8 cellular contexts compared by ENCODE assay signal in the genomic region with DNA sequence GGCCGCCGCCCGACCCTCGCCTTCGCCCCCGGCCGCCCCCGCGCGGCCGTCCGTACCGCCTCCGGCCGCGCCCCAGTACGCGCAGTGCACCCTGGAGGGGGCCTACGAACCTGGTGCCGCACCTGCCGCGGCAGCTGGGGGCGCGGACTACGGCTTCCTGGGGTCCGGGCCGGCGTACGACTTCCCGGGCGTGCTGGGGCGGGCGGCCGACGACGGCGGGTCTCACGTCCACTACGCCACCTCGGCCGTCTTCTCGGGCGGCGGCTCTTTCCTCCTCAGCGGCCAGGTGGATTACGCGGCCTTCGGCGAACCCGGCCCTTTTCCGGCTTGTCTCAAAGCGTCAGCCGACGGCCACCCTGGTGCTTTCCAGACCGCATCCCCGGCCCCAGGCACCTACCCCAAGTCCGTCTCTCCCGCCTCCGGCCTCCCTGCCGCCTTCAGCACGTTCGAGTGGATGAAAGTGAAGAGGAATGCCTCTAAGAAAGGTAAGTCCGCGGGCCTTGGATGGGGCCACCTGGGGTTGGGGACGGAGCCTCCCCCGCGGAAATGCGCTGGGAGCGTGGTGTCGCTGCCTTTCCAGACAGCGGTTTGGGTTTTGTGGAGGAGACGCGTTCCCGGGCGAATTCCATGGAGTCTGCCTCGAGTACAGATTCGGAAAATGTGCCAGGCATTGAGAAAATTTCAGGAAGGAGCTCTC. TPM values are rescaled to one million over a fixed set of nuclear protein-coding genes. Genes with fewer than 3 reads are reported as not detected.
DNase-seq lines count a peak whose midpoint lies in the region; ATAC-seq and TF ChIP-seq lines count a peak whose summit lies in the region.
"Had no signal": no experiment of that assay in that cellular context is flagged by ENCODE, and none has a peak within 500 bp of the region (broad histone marks: within the 10 kb centered on the region; RNA-seq: fewer than 3 reads in every experiment).

No MANE protein-coding gene starts in this region.

- H4K20me1 ChIP-seq in H9 (ENCODE audit: control insufficient read depth, insufficient read depth, insufficient read length) = no peaks in the 10 kb centered on the region

- H2BK5ac ChIP-seq in H9 (ENCODE audit: insufficient read length, low read length) = no peak overlapping the region

- H3K27me3 ChIP-seq in H9 (ENCODE audit: insufficient read depth, low read length) (peaks cover 76% of the 10 kb centered on the region), iPS DF 6.9 (ENCODE audit: control insufficient read depth, insufficient read depth, low read length) (peaks cover 64% of the 10 kb centered on the region)

- H3K23me2 ChIP-seq in H9 (ENCODE audit: insufficient read length, low read depth, low read length, poor library complexity, severe bottlenecking) = peaks cover 2% of the 10 kb centered on the region

- H3K27ac Mint-ChIP-seq in H9 (no peak overlapping the region), WTC11 (no peak overlapping the region)

- H2AFZ ChIP-seq in H9 (ENCODE audit: low read length) = no peak overlapping the region

- H3K27me3 Mint-ChIP-seq in H9 (ENCODE audit: low read depth) (peaks cover 98% of the 10 kb centered on the region), WTC11 (ENCODE audit: low read depth) (peaks cover 98% of the 10 kb centered on the region)

- H3K14ac ChIP-seq in H9 (ENCODE audit: insufficient read depth, low read length) = no peak overlapping the region

- H3K79me1 ChIP-seq in H9 (ENCODE audit: insufficient read depth, low read depth, low read length, poor library complexity, severe bottlenecking) = no peaks in the 10 kb centered on the region

- no peak overlapping the region for H4K91ac ChIP-seq in H9 (ENCODE audit: insufficient read length, low read depth, low read length)

- POLR2A ChIA-PET in WTC11 (lab: Charles Lee) = no interaction called here

- CTCF ChIA-PET in WTC11 (lab: Charles Lee) = interaction anchor here (0.9 to 2.0 kb wide), 4 partner anchors 11 to 365 kb away, joined by 3 to 14 read pairs (median 4); no protein-coding TSS in a partner anchor

- peaks cover 3% of the 10 kb centered on the region for H3K4me1 ChIP-seq in H9 (ENCODE audit: insufficient read depth, low read length)
- H3K4me1 ChIP-seq in iPS DF 6.9 (ENCODE audit: control insufficient read depth, insufficient read depth, low read length) = no peaks in the 10 kb centered on the region; the same call in 1 of the 2 replicates

- no peak overlapping the region for H3K18ac ChIP-seq in H9 (ENCODE audit: insufficient read length, low read depth, low read length)

- no peak for TF ChIP-seq CTCF in H9 (conservative IDR thresholded peaks at IDR 0.05)
- no peak for TF ChIP-seq CTCF in WTC11 (IDR thresholded peaks at IDR 0.05)

- DNase-seq in H9 (peak; percentile 54), WTC11 (ENCODE audit: low spot score) (peak; percentile 59), iPS DF 6.9 (ENCODE audit: low read depth, low spot score) (no peak), skeletal muscle cell (ENCODE audit: low read depth) (no peak), NCI-H1694 (lab: John Stamatoyannopoulos, UW) (no peak), H4 (ENCODE audit: low spot score) (no peak)

- no peaks in the 10 kb centered on the region for H3K36me3 Mint-ChIP-seq in H9 (ENCODE audit: insufficient read depth in 1 of 3, low read depth in 3 of 3)
- H3K36me3 Mint-ChIP-seq in WTC11 = no peaks in the 10 kb centered on the region

- no peak overlapping the region for H3K9ac ChIP-seq in H9 (ENCODE audit: extremely low read depth, insufficient read length, low read length)

- H3K9me3 ChIP-seq in H9 (ENCODE audit: control insufficient read depth, low read depth, low read length) (no peaks in the 10 kb centered on the region), iPS DF 6.9 (ENCODE audit: control insufficient read depth, insufficient read depth, low read length) (no peaks in the 10 kb centered on the region)

- H3K4me3 ChIP-seq in iPS DF 6.9 (ENCODE audit: low read length) (peak overlapping the region; percentile 8; the same call in 1 of the 2 replicates), skeletal muscle cell (ENCODE audit: low read depth, low read length) (peak overlapping the region; percentile 56)

- H3K4me3 Mint-ChIP-seq in H9 (peak overlapping the region; percentile 34 to 68), WTC11 (peak overlapping the region; percentile 55)

- H4K5ac ChIP-seq in H9 (ENCODE audit: insufficient read length, low read depth, low read length) = no peak overlapping the region

- peak; percentile 13 for ATAC-seq in WTC11
- ATAC-seq in GM18868 (IDR thresholded peaks at IDR 0.05; ENCODE audit: unreplicated experiment) = no peak

- no peak overlapping the region for H2AK5ac ChIP-seq in H9 (ENCODE audit: insufficient read length, low read length)

- H3T11ph ChIP-seq in H9 (ENCODE audit: low read length) = no peak overlapping the region

- H3K4ac ChIP-seq in H9 (ENCODE audit: low read depth, low read length) = no peak overlapping the region

- H3K56ac ChIP-seq in H9 (ENCODE audit: insufficient read length, low read depth, low read length) = no peak overlapping the region

- H2BK120ac ChIP-seq in H9 (ENCODE audit: low read depth, low read length, poor library complexity, severe bottlenecking) = no peak overlapping the region

- no peaks in the 10 kb centered on the region for H3K36me3 ChIP-seq in iPS DF 6.9 (ENCODE audit: control insufficient read depth, insufficient read depth, low read length)

- H3K9me3 Mint-ChIP-seq in H9 = peaks cover 0 to 3% of the 10 kb centered on the region in 2 experiments; a peak in 1 of 5 replicates
- H3K9me3 Mint-ChIP-seq in WTC11 = no peaks in the 10 kb centered on the region

- H2BK12ac ChIP-seq in H9 (ENCODE audit: insufficient read length, low read depth, low read length) = no peak overlapping the region

- H4K8ac ChIP-seq in H9 (replicated peaks; ENCODE audit: insufficient read length, low read depth, low read length) = no peak overlapping the region

- H3K27ac ChIP-seq in H9 (ENCODE audit: insufficient read length, low read depth, low read length) (no peak overlapping the region), iPS DF 6.9 (ENCODE audit: low read length) (no peak overlapping the region)

- H3K4me1 Mint-ChIP-seq in H9 = peaks cover 20 to 37% of the 10 kb centered on the region in 2 experiments
- H3K4me1 Mint-ChIP-seq in WTC11 = peaks cover 45% of the 10 kb centered on the region

- no CpG with 5 or more reads among the region's 77 CpGs for WGBS in H9 (ENCODE audit: extremely low coverage, insufficient read length, low lambda C conversion rate)
- no CpG with 5 or more reads among the region's 77 CpGs for WGBS in iPS DF 6.9 (ENCODE audit: insufficient coverage, insufficient read length)

- no peak overlapping the region for H3K23ac ChIP-seq in H9 (ENCODE audit: insufficient read length, low read depth, low read length)

- H3K79me2 ChIP-seq in H9 (ENCODE audit: insufficient read depth, low read length) = no peaks in the 10 kb centered on the region

- peak overlapping the region; percentile 59 for H3K4me2 ChIP-seq in H9 (ENCODE audit: insufficient read depth, insufficient read length, low read length)

- no peak overlapping the region for H2BK15ac ChIP-seq in H9 (ENCODE audit: low read depth, low read length)

- H2BK20ac ChIP-seq in H9 (ENCODE audit: low read depth, low read length, poor library complexity, severe bottlenecking) = no peak overlapping the region

TF ChIP-seq in WTC11, 78 proteins besides CTCF, POLR2A, EP300 and RAD21:
- TF ChIP-seq, protein P1, sequence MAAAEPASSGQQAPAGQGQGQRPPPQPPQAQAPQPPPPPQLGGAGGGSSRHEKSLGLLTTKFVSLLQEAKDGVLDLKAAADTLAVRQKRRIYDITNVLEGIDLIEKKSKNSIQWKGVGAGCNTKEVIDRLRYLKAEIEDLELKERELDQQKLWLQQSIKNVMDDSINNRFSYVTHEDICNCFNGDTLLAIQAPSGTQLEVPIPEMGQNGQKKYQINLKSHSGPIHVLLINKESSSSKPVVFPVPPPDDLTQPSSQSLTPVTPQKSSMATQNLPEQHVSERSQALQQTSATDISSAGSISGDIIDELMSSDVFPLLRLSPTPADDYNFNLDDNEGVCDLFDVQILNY (CRISPR knock-in tag; IDR thresholded peaks at IDR 0.05) = peak; percentile 25; the same call in 1 of the 2 replicates
- TF ChIP-seq SMAD3 (CRISPR knock-in tag; IDR thresholded peaks at IDR 0.05; ENCODE audit: borderline replicate concordance) = no peak; the same call in 1 of the 2 replicates
- TF ChIP-seq, protein P2, sequence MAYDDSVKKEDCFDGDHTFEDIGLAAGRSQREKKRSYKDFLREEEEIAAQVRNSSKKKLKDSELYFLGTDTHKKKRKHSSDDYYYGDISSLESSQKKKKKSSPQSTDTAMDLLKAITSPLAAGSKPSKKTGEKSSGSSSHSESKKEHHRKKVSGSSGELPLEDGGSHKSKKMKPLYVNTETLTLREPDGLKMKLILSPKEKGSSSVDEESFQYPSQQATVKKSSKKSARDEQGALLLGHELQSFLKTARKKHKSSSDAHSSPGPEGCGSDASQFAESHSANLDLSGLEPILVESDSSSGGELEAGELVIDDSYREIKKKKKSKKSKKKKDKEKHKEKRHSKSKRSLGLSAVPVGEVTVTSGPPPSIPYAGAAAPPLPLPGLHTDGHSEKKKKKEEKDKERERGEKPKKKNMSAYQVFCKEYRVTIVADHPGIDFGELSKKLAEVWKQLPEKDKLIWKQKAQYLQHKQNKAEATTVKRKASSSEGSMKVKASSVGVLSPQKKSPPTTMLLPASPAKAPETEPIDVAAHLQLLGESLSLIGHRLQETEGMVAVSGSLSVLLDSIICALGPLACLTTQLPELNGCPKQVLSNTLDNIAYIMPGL (CRISPR knock-in tag; IDR thresholded peaks at IDR 0.05) = peak; percentile 57; the same call in 1 of the 2 replicates
- TF ChIP-seq NFE2L1 (CRISPR knock-in tag; IDR thresholded peaks at IDR 0.05) = 0 out of 2 replicates have a peak, but pooled peaks have one; percentile 26

RNA-seq across cellular contexts. Expression of a gene that starts 0.6 kb away (rescaled TPM):
- not detected in 2 replicates for total RNA-seq in H9 (2021)
- total RNA-seq in WTC11 (2021) = 0.14 to 0.22 TPM in 2 of 3 replicates, not detected in the other
- total RNA-seq in H4 (2014; rRNA removed; shearing (Covaris generic)) = not detected in 2 replicates
- total RNA-seq: HT1080 had no signal

RNA-seq across cellular contexts. Expression of a gene that starts 32.0 kb away (rescaled TPM):
- not detected in 2 replicates for total RNA-seq in H9 (2021)
- not detected in 3 replicates for total RNA-seq in WTC11 (2021)
- total RNA-seq in H4 (2014; rRNA removed; shearing (Covaris generic)) = 0.29 and 0.70 TPM in 2 replicates
- total RNA-seq: HT1080 had no signal

RNA-seq across cellular contexts. Expression of a gene that starts 37.8 kb away (rescaled TPM):
- total RNA-seq in H9 (2021) (not detected in 2 replicates), WTC11 (2021) (not detected in 3 replicates)
- total RNA-seq in H4 (2014; rRNA removed; shearing (Covaris generic)) = not detected in 2 replicates
- total RNA-seq: HT1080 had no signal

RNA-seq across cellular contexts. Expression of a gene that starts 59.6 kb away (rescaled TPM):
- not detected in 2 replicates for total RNA-seq in H9 (2021)
- not detected in 3 replicates for total RNA-seq in WTC11 (2021)
- total RNA-seq in H4 (2014; rRNA removed; shearing (Covaris generic)) = not detected in 2 replicates

Comparison
In these comparisons a context has a peak if more than half of its experiments do, and no peak if none do; other contexts are left out.
1. DNase-seq: peak in H9 (single experiment) and WTC11 (single experiment); none in iPS DF 6.9 (single experiment), skeletal muscle cell (single experiment), NCI-H1694 (single experiment) and H4 (single experiment).